In the genomic region with DNA sequence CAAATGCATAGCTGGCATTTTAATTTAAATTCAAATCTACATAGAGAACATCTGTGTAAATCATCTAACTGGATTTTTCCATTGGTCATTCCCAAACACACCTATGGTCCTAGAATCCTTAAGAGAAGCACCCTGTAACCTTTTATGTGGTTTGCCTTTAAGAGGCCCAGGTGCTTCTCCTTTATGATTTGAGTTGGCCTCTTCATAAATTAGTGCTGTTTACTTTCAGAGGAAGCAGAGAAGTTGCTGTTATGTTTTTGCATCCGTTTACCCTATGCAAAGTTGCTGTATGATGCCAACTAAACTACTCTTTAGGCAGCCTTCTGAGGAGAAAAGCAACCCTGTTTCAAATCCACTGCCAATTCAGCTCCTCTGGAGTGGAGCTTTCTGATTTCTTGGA, we compare ENCODE assay signal across 21 cellular contexts.
"Had no signal": no experiment of that assay in that cellular context is flagged by ENCODE, and none has a peak within 500 bp of the region (broad histone marks: within the 10 kb centered on the region; RNA-seq: fewer than 3 reads in every experiment).

No MANE protein-coding gene starts in this region.

- DNase-seq: activated CD4-positive, alpha-beta memory T cell treated with anti-CD3 and anti-CD28 coated beads, Interleukin-2, amount 10 ng/mL, durations not matched to agents 7 days and 5 days; activated CD4-positive, alpha-beta T cell treated with anti-CD3 and anti-CD28 coated beads for 1 hour; activated CD4-positive, alpha-beta T cell treated with anti-CD3 and anti-CD28 coated beads, Interleukin-2, amount 10 ng/mL, durations not matched to agents 7 days and 5 days; activated CD8-positive, alpha-beta memory T cell treated with anti-CD3 and anti-CD28 coated beads, Interleukin-2, amount 50 U/mL, for 48 hours; activated gamma-delta T cell; activated naive CD4-positive, alpha-beta T cell treated with anti-CD3 and anti-CD28 coated beads, Interleukin-2, amount 10 ng/mL, durations not matched to agents 7 days and 5 days; activated naive CD8-positive, alpha-beta T cell treated with anti-CD3 and anti-CD28 coated beads, Interleukin-2, amount 10 ng/mL, durations not matched to agents 7 days and 5 days; activated T-cell treated with anti-CD3 and anti-CD28 coated beads, Interleukin-2, amount 50 U/mL, for 24 hours; cerebellar nuclear complex; colonic mucosa; effector CD8-positive, alpha-beta T cell; esophagus squamous epithelium; foreskin melanocyte; left ventricle myocardium inferior; mesendoderm; natural killer cell; right cardiac atrium; stimulated activated naive CD4-positive, alpha-beta T cell had no signal

- FAIRE-seq: endometrium, islet of Langerhans had no signal

- ATAC-seq: natural killer cell, right cardiac atrium, WTC11 had no signal
